Comparison of ENCODE assay signal across 8 cellular contexts in the genomic region with DNA sequence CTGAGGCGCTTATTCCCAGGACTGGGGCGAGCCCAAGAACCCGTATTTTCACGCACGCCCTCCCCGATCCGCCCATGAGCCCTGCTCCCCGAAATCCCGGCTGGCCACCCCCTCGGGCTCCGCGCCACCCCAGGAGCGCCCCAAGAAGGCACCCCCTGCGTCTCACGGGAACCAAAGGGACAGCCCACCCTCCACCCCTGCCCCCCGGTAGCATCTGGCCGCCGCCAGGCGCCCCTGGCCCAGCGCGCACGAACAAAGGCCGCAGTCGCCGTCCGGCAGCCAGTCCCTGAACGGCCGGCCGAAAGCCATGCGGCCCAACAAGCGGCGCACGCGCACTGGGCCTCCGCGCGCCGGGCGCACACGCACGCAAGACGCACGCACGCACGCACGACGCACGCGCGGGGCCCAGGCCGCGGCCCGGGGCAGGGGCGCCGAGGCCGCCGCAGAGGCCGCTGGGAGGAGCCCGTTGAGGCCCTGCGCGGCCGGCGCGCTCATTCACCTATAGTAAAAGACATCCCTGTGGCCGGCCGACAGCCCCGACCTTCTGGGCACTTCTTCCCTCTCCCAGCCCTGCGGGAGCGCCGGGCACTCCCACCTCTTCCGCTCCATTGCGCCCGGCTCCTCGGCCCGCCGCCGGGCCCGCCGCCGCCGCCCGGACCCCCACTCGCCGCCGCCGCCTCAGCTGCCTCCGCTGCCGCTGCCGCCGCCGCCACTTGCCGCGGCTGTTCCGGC. TPM values are rescaled to one million over a fixed set of nuclear protein-coding genes. Genes with fewer than 3 reads are reported as not detected.
A peak's percentile ranks its signal among the peaks of the same experiment; 100 is the strongest.
DNase-seq lines count a peak whose midpoint lies in the region; ATAC-seq and TF ChIP-seq lines count a peak whose summit lies in the region.

No MANE protein-coding gene starts in this region.

- peaks cover 25% of the 10 kb centered on the region for H3K4me1 Mint-ChIP-seq in activated CD4-positive, alpha-beta memory T cell treated with anti-CD3 and anti-CD28 coated beads, Interleukin-2, amount 10 ng/mL, durations not matched to agents 7 days and 5 days

- no peak for TF ChIP-seq CTCF in lung (IDR thresholded peaks at IDR 0.05; ENCODE audit: control extremely low read depth, extremely low read depth)

- no peaks in the 10 kb centered on the region for H3K27me3 Mint-ChIP-seq in activated CD4-positive, alpha-beta memory T cell treated with anti-CD3 and anti-CD28 coated beads, Interleukin-2, amount 10 ng/mL, durations not matched to agents 7 days and 5 days

- peaks cover 26 to 67% (median 45%) of the 10 kb centered on the region in 11 experiments for H3K36me3 ChIP-seq in BLaER1 treated with 17β-estradiol and CSF1 and Interleukin-3, amounts not matched to agents 10 nM and 100 nM
- H3K36me3 ChIP-seq in lung (ENCODE audit: control insufficient read depth in 2 of 2, insufficient read depth in 2 of 2, low read length in 2 of 2), result peaks cover 1 to 2% of the 10 kb centered on the region in 2 donors

- no peaks in the 10 kb centered on the region for H3K27me3 ChIP-seq in BLaER1 treated with 17β-estradiol and CSF1 and Interleukin-3, amounts not matched to agents 10 nM and 100 nM
- no peaks in the 10 kb centered on the region for H3K27me3 ChIP-seq in lung (ENCODE audit: control insufficient read depth, insufficient read depth)

- H4K20me1 ChIP-seq in BLaER1 treated with 17β-estradiol and CSF1 and Interleukin-3, amounts not matched to agents 10 nM and 100 nM, result peaks cover 26 to 59% (median 42%) of the 10 kb centered on the region in 11 experiments; a peak in 20 of 22 replicates

- H3K9ac ChIP-seq in BLaER1 treated with 17β-estradiol and CSF1 and Interleukin-3, amounts not matched to agents 10 nM and 100 nM, result peak overlapping the region; percentile 96 to 100 (median 99)

- peak; percentile 97 for TF ChIP-seq POLR2A in GM19099 (IDR thresholded peaks at IDR 0.05; ENCODE audit: extremely low read depth, insufficient read length, low read depth)

- ATAC-seq in HG03354 (IDR thresholded peaks at IDR 0.05; ENCODE audit: poor library complexity, severe bottlenecking, unreplicated experiment), result peak; percentile 78
- peak; percentile 85 for ATAC-seq in lung (ENCODE audit: insufficient read depth, low FRiP score)

- peak overlapping the region; percentile 85 to 100 (median 94) for H3K4me2 ChIP-seq in BLaER1 treated with 17β-estradiol and CSF1 and Interleukin-3, amounts not matched to agents 10 nM and 100 nM

- WGBS in lung, 2 donors, result 0% methylated on average over 87 to 94 of the region's 94 CpGs

- peak; percentile 11 for DNase-seq in NCI-H524 treated with DMSO at 0.1 percent for 48 hours (lab: John Stamatoyannopoulos, UW)
- peak; percentile 87 for DNase-seq in activated CD4-positive, alpha-beta memory T cell treated with anti-CD3 and anti-CD28 coated beads, Interleukin-2, amount 10 ng/mL, durations not matched to agents 7 days and 5 days
- DNase-seq in ecto neural progenitor cell (ENCODE audit: low spot score), result peak; percentile 91
- DNase-seq in lung (ENCODE audit: low spot score), result peak; percentile 81
- peak; percentile 62 to 75 (median 67) for DNase-seq in stimulated activated CD4-positive, alpha-beta T cell treated with anti-CD3 and anti-CD28 coated beads, TNF-alpha, amount 100 ng/mL, for 1 hour (ENCODE audit: low read depth in 3 of 3, low spot score in 1 of 3)

- H3K36me3 Mint-ChIP-seq in activated CD4-positive, alpha-beta memory T cell treated with anti-CD3 and anti-CD28 coated beads, Interleukin-2, amount 10 ng/mL, durations not matched to agents 7 days and 5 days (ENCODE audit: low read depth), result peaks cover 15% of the 10 kb centered on the region

- peak overlapping the region; percentile 83 for H3K27ac Mint-ChIP-seq in activated CD4-positive, alpha-beta memory T cell treated with anti-CD3 and anti-CD28 coated beads, Interleukin-2, amount 10 ng/mL, durations not matched to agents 7 days and 5 days

- peaks cover 18 to 36% (median 29%) of the 10 kb centered on the region in 10 experiments for H3K4me1 ChIP-seq in BLaER1 treated with 17β-estradiol and CSF1 and Interleukin-3, amounts not matched to agents 10 nM and 100 nM
- peaks cover 0 to 11% of the 10 kb centered on the region in 2 donors for H3K4me1 ChIP-seq in lung (ENCODE audit: control insufficient read depth in 2 of 2, insufficient read depth in 2 of 2, low read length in 2 of 2)

- peak overlapping the region; percentile 83 for H3K4me3 Mint-ChIP-seq in activated CD4-positive, alpha-beta memory T cell treated with anti-CD3 and anti-CD28 coated beads, Interleukin-2, amount 10 ng/mL, durations not matched to agents 7 days and 5 days

- no peaks in the 10 kb centered on the region for H3K9me3 ChIP-seq in BLaER1 treated with 17β-estradiol and CSF1 and Interleukin-3, amounts not matched to agents 10 nM and 100 nM (replicated peaks in 1 of 11)
- H3K9me3 ChIP-seq in lung (ENCODE audit: control insufficient read depth in 2 of 2, insufficient read depth in 1 of 2, low read length in 1 of 2), result no peaks in the 10 kb centered on the region

- peak overlapping the region; percentile 81 to 99 (median 94) for H3K4me3 ChIP-seq in BLaER1 treated with 17β-estradiol and CSF1 and Interleukin-3, amounts not matched to agents 10 nM and 100 nM
- H3K4me3 ChIP-seq in lung, result peak overlapping the region; percentile 75

- POLR2A ChIA-PET in activated CD4-positive, alpha-beta memory T cell treated with anti-CD3 and anti-CD28 coated beads, Interleukin-2, amount 10 ng/mL, durations not matched to agents 7 days and 5 days (lab: Charles Lee), result interaction anchor here (1.0 to 2.8 kb wide), 6 partner anchors 8 to 239 kb away, joined by 3 to 60 read pairs (median 6); a partner anchor contains a TSS

- H3K9me3 Mint-ChIP-seq in activated CD4-positive, alpha-beta memory T cell treated with anti-CD3 and anti-CD28 coated beads, Interleukin-2, amount 10 ng/mL, durations not matched to agents 7 days and 5 days, result no peaks in the 10 kb centered on the region

- CTCF ChIA-PET in activated CD4-positive, alpha-beta memory T cell treated with anti-CD3 and anti-CD28 coated beads, Interleukin-2, amount 10 ng/mL, durations not matched to agents 7 days and 5 days (lab: Charles Lee), result interaction anchor here (0.8 to 2.0 kb wide), 4 partner anchors 9 to 15 kb away, joined by 3 to 7 read pairs (median 5); no protein-coding TSS in a partner anchor

- peak overlapping the region; percentile 96 to 100 (median 99) for H3K27ac ChIP-seq in BLaER1 treated with 17β-estradiol and CSF1 and Interleukin-3, amounts not matched to agents 10 nM and 100 nM
- H3K27ac ChIP-seq in lung (ENCODE audit: low read depth in 1 of 2, low read length in 1 of 2), result peak overlapping the region; percentile 96 to 99

RNA-seq across cellular contexts. Expression of a gene that starts 0.5 kb away (rescaled TPM):
- total RNA-seq in activated CD4-positive, alpha-beta memory T cell treated with anti-CD3 and anti-CD28 coated beads, Interleukin-2, amount 10 ng/mL, durations not matched to agents 7 days and 5 days, result 10 to 100 TPM; 63.6 to 66.8 TPM
- 100 to 1,000 TPM in 1 of 2 donors, 10 to 100 TPM in 1; 48.1 to 102 TPM for total RNA-seq in lung
- 100 to 1,000 TPM in 1 of 2 donors, 10 to 100 TPM in 1; 74.8 to 129 TPM for polyA plus RNA-seq in lung

RNA-seq across cellular contexts. Expression of a gene that starts 13.1 kb away (rescaled TPM):
- total RNA-seq in activated CD4-positive, alpha-beta memory T cell treated with anti-CD3 and anti-CD28 coated beads, Interleukin-2, amount 10 ng/mL, durations not matched to agents 7 days and 5 days, result 100 to 1,000 TPM; 177 to 191 TPM
- total RNA-seq in lung, result 100 to 1,000 TPM in 1 of 2 donors, 10 to 100 TPM in 1; 35.4 to 225 TPM
- polyA plus RNA-seq in lung, result 100 to 1,000 TPM; 122 to 131 TPM

RNA-seq across cellular contexts. Expression of a gene that starts 24.1 kb away (rescaled TPM):
- 1 to 10 TPM; 7.6 to 8.4 TPM for total RNA-seq in activated CD4-positive, alpha-beta memory T cell treated with anti-CD3 and anti-CD28 coated beads, Interleukin-2, amount 10 ng/mL, durations not matched to agents 7 days and 5 days
- total RNA-seq in lung, result 10 to 100 TPM; 31.0 to 33.9 TPM
- 1 to 10 TPM; 4.8 to 8.6 TPM for polyA plus RNA-seq in lung

Comparison
In these comparisons a context has a peak if more than half of its experiments do, and no peak if none do; other contexts are left out.
1. Peak in every context shown above with its lines: DNase-seq, ATAC-seq, H3K4me3 ChIP-seq and H3K27ac ChIP-seq.
2. DNase-seq: peak in every context shown above with its lines; median percentile 91 in ecto neural progenitor cell; 87 in activated CD4-positive, alpha-beta memory T cell treated with anti-CD3 and anti-CD28 coated beads, Interleukin-2, amount 10 ng/mL, durations not matched to agents 7 days and 5 days; 81 in lung; 67 in stimulated activated CD4-positive, alpha-beta T cell treated with anti-CD3 and anti-CD28 coated beads, TNF-alpha, amount 100 ng/mL, for 1 hour; 11 in NCI-H524 treated with DMSO at 0.1 percent for 48 hours.